In the genomic region with DNA sequence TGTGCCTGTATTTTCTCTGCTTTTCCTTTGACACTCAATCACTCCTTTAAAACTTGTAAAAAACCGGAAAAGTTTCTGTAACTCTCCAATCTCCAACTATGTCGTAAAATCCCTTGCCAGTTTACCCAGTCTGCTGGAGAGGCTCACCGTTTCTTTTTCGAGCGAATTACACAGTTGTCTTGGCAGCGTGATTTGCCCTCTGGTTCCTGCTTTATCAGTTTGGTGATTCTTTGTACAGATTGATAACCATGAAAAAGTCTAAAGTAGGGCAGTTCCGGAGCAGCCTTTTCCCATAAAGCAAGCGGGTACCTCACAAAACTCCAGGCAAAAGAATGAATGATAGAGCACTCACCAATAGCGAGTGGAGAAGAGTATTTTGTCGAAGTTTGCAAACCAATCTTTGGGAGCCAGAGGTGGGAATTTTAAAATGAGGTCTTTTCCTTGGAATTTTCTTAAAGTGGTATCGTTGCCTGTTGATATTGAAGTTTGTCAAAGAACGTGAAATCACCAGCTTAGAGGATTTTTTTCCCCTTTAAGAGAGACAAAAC, we compare ENCODE assay signal across 8 cellular contexts. TPM values are rescaled to one million over a fixed set of nuclear protein-coding genes. Genes with fewer than 3 reads are reported as not detected.
DNase-seq lines count a peak whose midpoint lies in the region; ATAC-seq and TF ChIP-seq lines count a peak whose summit lies in the region.

A gene with protein sequence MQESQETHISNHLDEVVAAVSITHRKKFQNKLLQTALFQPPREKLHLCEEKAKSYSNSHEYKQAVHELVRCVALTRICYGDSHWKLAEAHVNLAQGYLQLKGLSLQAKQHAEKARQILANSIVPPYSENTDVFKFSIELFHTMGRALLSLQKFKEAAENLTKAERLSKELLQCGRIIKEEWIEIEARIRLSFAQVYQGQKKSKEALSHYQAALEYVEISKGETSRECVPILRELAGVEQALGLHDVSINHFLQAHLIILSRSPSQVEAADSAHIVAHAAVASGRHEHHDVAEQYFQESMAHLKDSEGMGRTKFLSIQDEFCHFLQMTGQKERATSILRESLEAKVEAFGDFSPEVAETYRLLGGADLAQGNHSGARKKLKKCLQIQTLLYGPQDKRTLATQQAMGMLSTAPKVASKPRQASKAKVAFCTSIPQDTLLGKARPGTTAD (minus strand): TSS at position 312 of the 548 bp plus-strand sequence. CDS start 20,869 bp downstream, outside the sequence.

- DNase-seq in Caki2 (ENCODE audit: low read depth) (peak; percentile 83), LoVo (ENCODE audit: low spot score) (peak; percentile 87), breast epithelium (ENCODE audit: low spot score in 2 of 2) (peak in 1 of 2 donors; percentile 29), iPS-NIHi7 (ENCODE audit: extremely low spot score) (peak; percentile 72), skeletal muscle cell (ENCODE audit: low read depth) (peak; percentile 66), NCI-H526 (lab: John Stamatoyannopoulos, UW) (no peak)
- no peak for DNase-seq in activated CD8-positive, alpha-beta memory T cell treated with anti-CD3 and anti-CD28 coated beads, Interleukin-2, amount 50 U/mL, for 4 hours

- TF ChIP-seq POLR2A in breast epithelium (IDR thresholded peaks at IDR 0.05), result no peak

- no peaks in the 10 kb centered on the region for H3K36me3 ChIP-seq in breast epithelium

- H3K27ac ChIP-seq in breast epithelium, result peak within 1 kb of the TSS; percentile 92 to 93

- H3K4me1 ChIP-seq in breast epithelium, result peaks cover 0 to 13% of the 10 kb centered on the region in 2 donors

- intact Hi-C loops in breast epithelium (cut with DNase I; ENCODE audit: low total_unique reads), result no loop called here

- in situ Hi-C loops in Caki2 (cut with HindIII; ENCODE audit: low pct_unique_long_range_greater_than_20kb, low sequenced_read_pairs), result no loop called here

- H3K4me3 ChIP-seq in breast epithelium (peak within 1 kb of the TSS; percentile 73 to 79 (median 79)), skeletal muscle cell (ENCODE audit: low read depth, low read length) (peak within 1 kb of the TSS; percentile 55)

- no peaks in the 10 kb centered on the region for H3K9me3 ChIP-seq in breast epithelium

- TF ChIP-seq CTCF in breast epithelium (IDR thresholded peaks at IDR 0.05), result no peak

- no peak for ATAC-seq in HG03457 (IDR thresholded peaks at IDR 0.05; ENCODE audit: unreplicated experiment)

- no peaks in the 10 kb centered on the region for H3K27me3 ChIP-seq in breast epithelium

RNA-seq across cellular contexts. Expression of the gene that starts here (rescaled TPM):
- total RNA-seq in Caki2 (2014; rRNA removed; shearing (Covaris generic); ENCODE audit: low replicate concordance), result 18.1 and 34.1 TPM in 2 replicates
- 10 to 100 TPM; 19.2 to 43.9 (median 29.5) TPM for total RNA-seq in breast epithelium

Comparison
In these comparisons a context has a peak if more than half of its experiments do, and no peak if none do; other contexts are left out.
1. DNase-seq: peak in Caki2 (single experiment), LoVo (single experiment), iPS-NIHi7 (single experiment) and skeletal muscle cell (single experiment); none in NCI-H526 (0 of 2) and activated CD8-positive, alpha-beta memory T cell treated with anti-CD3 and anti-CD28 coated beads, Interleukin-2, amount 50 U/mL, for 4 hours (single experiment).